Comparison of ENCODE assay signal across 20 cellular contexts in genomic region chr18:78558948-78559347, GRCh38.
"Had no signal": no experiment of that assay in that cellular context is flagged by ENCODE, and none has a peak within 500 bp of the region (broad histone marks: within the 10 kb centered on the region; RNA-seq: fewer than 3 reads in every experiment).

No MANE protein-coding gene starts in this region.

- H3K27me3 ChIP-seq: pancreas, right lobe of liver, transverse colon had no signal

- H3K9me3 ChIP-seq: pancreas, prostate gland, right lobe of liver had no signal

- H3K4me1 ChIP-seq: heart left ventricle, pancreas, prostate gland, right lobe of liver, spleen, transverse colon had no signal

- H3K4me1 Mint-ChIP-seq: stimulated activated naive B cell treated with anti-CD40 and anti-IgM and Interleukin-4, amounts not matched to agents 10 μg/mL and 1 μg/mL and 100 μg/mL, for 72 hours; stimulated activated naive CD8-positive, alpha-beta T cell treated with anti-CD3 and anti-CD28 coated beads, Interleukin-15, amount 100 ng/mL, for 72 hours had no signal

- H3K36me3 ChIP-seq: heart left ventricle, pancreas, prostate gland, right lobe of liver, spleen, thoracic aorta, transverse colon had no signal

- H3K36me3 Mint-ChIP-seq: natural killer cell treated with Interleukin-12 subunit alpha and Interleukin-12 subunit beta and Interleukin-15 and Interleukin-18, amount 100 ng/mL, for 72 hours had no signal

- H3K27me3 Mint-ChIP-seq: natural killer cell treated with Interleukin-12 subunit alpha and Interleukin-12 subunit beta and Interleukin-15 and Interleukin-18, amount 100 ng/mL, for 72 hours had no signal

- H3K27ac Mint-ChIP-seq: dendritic cell treated with granulocyte-macrophage colony-stimulating factor and Interleukin-4, amounts not matched to agents 40 ng/mL and 50 ng/mL, for 4 days; natural killer cell treated with Interleukin-12 subunit alpha and Interleukin-12 subunit beta and Interleukin-15 and Interleukin-18, amount 100 ng/mL, for 72 hours; stimulated activated naive B cell treated with anti-CD40 and anti-IgM and Interleukin-4, amounts not matched to agents 10 μg/mL and 1 μg/mL and 100 μg/mL, for 72 hours had no signal

- ATAC-seq: left lobe of liver; mucosa of descending colon; natural killer cell treated with Interleukin-12 subunit alpha and Interleukin-12 subunit beta and Interleukin-15 and Interleukin-18, amount 100 ng/mL, for 72 hours; pancreas; right lobe of liver; stimulated activated naive B cell treated with anti-CD40 and anti-IgM and Interleukin-4, amounts not matched to agents 10 μg/mL and 1 μg/mL and 100 μg/mL, for 72 hours; stimulated activated naive CD8-positive, alpha-beta T cell treated with anti-CD3 and anti-CD28 coated beads, Interleukin-15, amount 100 ng/mL, for 72 hours had no signal

- DNase-seq: cerebellar nuclear complex; heart left ventricle; hypothalamus; mammary epithelial cell; mucosa of descending colon; occipital lobe; pancreas; spleen; stimulated activated CD4-positive, alpha-beta T cell treated with anti-CD3 and anti-CD28 coated beads, Interleukin-15, amount 100 ng/mL, for 24 hours; stimulated activated CD4-positive, alpha-beta T cell treated with anti-CD3 and anti-CD28 coated beads, Interleukin-1b, Interleukin-23, amount 100 ng/mL, for 48 hours; stimulated activated CD4-positive, alpha-beta T cell treated with anti-CD3 and anti-CD28 coated beads, Interleukin-4, amount 100 ng/mL, for 24 hours; stimulated activated naive B cell treated with anti-CD40 and anti-IgM and Interleukin-4, amounts not matched to agents 10 μg/mL and 1 μg/mL and 100 μg/mL, for 72 hours; stimulated activated naive CD8-positive, alpha-beta T cell treated with anti-CD3 and anti-CD28 coated beads, Interleukin-15, amount 100 ng/mL, for 72 hours; transverse colon had no signal

- H3K4me3 ChIP-seq: heart left ventricle, mucosa of descending colon, pancreas, prostate gland, right lobe of liver, spleen, thoracic aorta, transverse colon had no signal

- H3K4me3 Mint-ChIP-seq: dendritic cell treated with granulocyte-macrophage colony-stimulating factor and Interleukin-4, amounts not matched to agents 40 ng/mL and 50 ng/mL, for 4 days; natural killer cell treated with Interleukin-12 subunit alpha and Interleukin-12 subunit beta and Interleukin-15 and Interleukin-18, amount 100 ng/mL, for 72 hours; stimulated activated naive B cell treated with anti-CD40 and anti-IgM and Interleukin-4, amounts not matched to agents 10 μg/mL and 1 μg/mL and 100 μg/mL, for 72 hours; stimulated activated naive CD8-positive, alpha-beta T cell treated with anti-CD3 and anti-CD28 coated beads, Interleukin-15, amount 100 ng/mL, for 72 hours had no signal
